In genomic region chr4:89024051-89024675, GRCh38 we compare ENCODE assay signal across 1 cellular context.
A peak's percentile ranks its signal among the peaks of the same experiment; 100 is the strongest.
TF ChIP-seq lines count a peak whose summit lies in the region.

No MANE protein-coding gene starts in this region.

TF ChIP-seq in HepG2, 621 proteins besides CTCF, POLR2A, EP300 and RAD21 (continued from another document and continues in another):
- no peak for TF ChIP-seq ZBTB40 (IDR thresholded peaks at IDR 0.05)
- TF ChIP-seq ZBTB40 (CRISPR knock-in tag; IDR thresholded peaks at IDR 0.05) = no peak
- TF ChIP-seq ZNF343 (CRISPR knock-in tag; IDR thresholded peaks at IDR 0.05) = no peak
- TF ChIP-seq ZNF724P (CRISPR knock-in tag; IDR thresholded peaks at IDR 0.05; ENCODE audit: borderline replicate concordance) = no peak
- TF ChIP-seq ZMAT5 (CRISPR knock-in tag; IDR thresholded peaks at IDR 0.05; ENCODE audit: borderline replicate concordance, low read depth) = no peak
- no peak for TF ChIP-seq NCOR1 (IDR thresholded peaks at IDR 0.05; ENCODE audit: borderline replicate concordance, low read length)
- TF ChIP-seq ZNF569 (CRISPR knock-in tag; IDR thresholded peaks at IDR 0.05; ENCODE audit: borderline replicate concordance) = no peak
- no peak for TF ChIP-seq ZNF510 (CRISPR knock-in tag; IDR thresholded peaks at IDR 0.05; ENCODE audit: low read depth)
- no peak for TF ChIP-seq GABPA (IDR thresholded peaks at IDR 0.05; ENCODE audit: low read depth, low read length)
- TF ChIP-seq GABPA (CRISPR knock-in tag; IDR thresholded peaks at IDR 0.05; ENCODE audit: low read depth) = no peak
- no peak for TF ChIP-seq ZNF674 (CRISPR knock-in tag; IDR thresholded peaks at IDR 0.05; ENCODE audit: low read depth)
- peak; percentile 13; the same call in 1 of the 2 replicates for TF ChIP-seq BCL6 (CRISPR knock-in tag; IDR thresholded peaks at IDR 0.05)
- TF ChIP-seq ARID5B (CRISPR knock-in tag; IDR thresholded peaks at IDR 0.05) = peak; percentile 58
- TF ChIP-seq GABPB1 (CRISPR knock-in tag; IDR thresholded peaks at IDR 0.05) = no peak
- 0 out of 4 replicates have a peak, but pooled peaks of 1 of the 2 experiments have one; percentile 24 for TF ChIP-seq HMGXB4 (CRISPR knock-in tag; IDR thresholded peaks at IDR 0.05; ENCODE audit: borderline replicate concordance in 1 of 2, low read depth in 1 of 2)
- no peak for TF ChIP-seq ZNF350 (CRISPR knock-in tag; IDR thresholded peaks at IDR 0.05; ENCODE audit: borderline replicate concordance, low read depth)
- peak; percentile 85 for TF ChIP-seq CEBPG (CRISPR knock-in tag; IDR thresholded peaks at IDR 0.05)
- TF ChIP-seq RARG (CRISPR knock-in tag; IDR thresholded peaks at IDR 0.05; ENCODE audit: low read depth) = no peak
- TF ChIP-seq MAFK (conservative IDR thresholded peaks at IDR 0.05 in 1 of 2, IDR thresholded peaks at IDR 0.05 in 1 of 2; ENCODE audit: low read length in 2 of 2) = peak in 1 of 2 experiments; percentile 17; a peak in 2 of 4 replicates
- 0 out of 2 replicates have a peak, but pooled peaks have one; percentile 30 for TF ChIP-seq HMGXB3 (CRISPR knock-in tag; IDR thresholded peaks at IDR 0.05; ENCODE audit: borderline replicate concordance)
- TF ChIP-seq HNRNPL (IDR thresholded peaks at IDR 0.05; ENCODE audit: low read depth, low read length) = no peak
- TF ChIP-seq ZNF101 (CRISPR knock-in tag; IDR thresholded peaks at IDR 0.05; ENCODE audit: borderline replicate concordance, low read depth) = no peak
- no peak for TF ChIP-seq EZH2 (conservative IDR thresholded peaks at IDR 0.05; ENCODE audit: low read depth, low read length)
- TF ChIP-seq ZNF574 (CRISPR knock-in tag; IDR thresholded peaks at IDR 0.05) = no peak
- no peak for TF ChIP-seq ZNF383 (CRISPR knock-in tag; IDR thresholded peaks at IDR 0.05; ENCODE audit: borderline replicate concordance)
- TF ChIP-seq ERF (CRISPR knock-in tag; IDR thresholded peaks at IDR 0.05) = 0 out of 2 replicates have a peak, but pooled peaks have one; percentile 35
- no peak for TF ChIP-seq TRIM24 (CRISPR knock-in tag; IDR thresholded peaks at IDR 0.05)
- no peak for TF ChIP-seq NR2C2 (CRISPR knock-in tag; IDR thresholded peaks at IDR 0.05; ENCODE audit: borderline replicate concordance)
- TF ChIP-seq KLF16 (CRISPR knock-in tag; IDR thresholded peaks at IDR 0.05) = peak in 1 of 2 experiments; percentile 44; a peak in 1 of 4 replicates
- no peak for TF ChIP-seq ZFP36L2 (CRISPR knock-in tag; IDR thresholded peaks at IDR 0.05)
- 0 out of 2 replicates have a peak, but pooled peaks have one; percentile 21 for TF ChIP-seq KAT8 (CRISPR knock-in tag; IDR thresholded peaks at IDR 0.05)
- no peak for TF ChIP-seq ZKSCAN5 (CRISPR knock-in tag; IDR thresholded peaks at IDR 0.05)
- TF ChIP-seq RARA (CRISPR knock-in tag; IDR thresholded peaks at IDR 0.05) = no peak
- TF ChIP-seq FOXA3 (CRISPR knock-in tag; IDR thresholded peaks at IDR 0.05) = 0 out of 2 replicates have a peak, but pooled peaks have one; percentile 12
- no peak for TF ChIP-seq ZNF790 (CRISPR knock-in tag; IDR thresholded peaks at IDR 0.05; ENCODE audit: borderline replicate concordance)
- TF ChIP-seq ZSCAN9 (CRISPR knock-in tag; IDR thresholded peaks at IDR 0.05; ENCODE audit: borderline replicate concordance) = 0 out of 2 replicates have a peak, but pooled peaks have one; percentile 37
- no peak for TF ChIP-seq ZNF256 (CRISPR knock-in tag; conservative IDR thresholded peaks at IDR 0.05)
- TF ChIP-seq MIXL1 (CRISPR knock-in tag; IDR thresholded peaks at IDR 0.05) = 0 out of 2 replicates have a peak, but pooled peaks have one; percentile 66
- no peak for TF ChIP-seq ZNF644 (CRISPR knock-in tag; IDR thresholded peaks at IDR 0.05; ENCODE audit: low read depth)
- TF ChIP-seq SNAPC2 (CRISPR knock-in tag; IDR thresholded peaks at IDR 0.05) = no peak
- peak; percentile 97 for TF ChIP-seq STAG1 (CRISPR knock-in tag; IDR thresholded peaks at IDR 0.05)
